ENCODE assay signal across 8 cellular contexts in the genomic region with DNA sequence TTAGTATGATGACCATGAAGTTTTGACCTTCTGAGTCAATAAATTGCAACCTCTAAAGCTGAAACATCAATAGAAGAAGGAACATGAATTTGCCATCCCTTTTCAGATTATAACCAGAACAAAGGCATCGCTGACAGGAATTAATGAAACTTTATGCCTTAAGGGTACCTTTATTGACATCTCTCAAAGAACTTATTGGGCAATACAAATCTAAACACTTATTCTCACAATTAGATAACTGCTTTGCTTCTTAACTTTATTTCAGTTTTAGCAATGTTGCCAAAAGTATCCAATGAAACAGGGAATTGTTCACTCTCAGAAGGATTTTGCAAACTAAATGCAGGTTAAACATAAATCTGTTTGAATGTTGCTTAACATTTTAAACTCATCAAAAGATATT.
"Had no signal": no experiment of that assay in that cellular context is flagged by ENCODE, and none has a peak within 500 bp of the region (broad histone marks: within the 10 kb centered on the region; RNA-seq: fewer than 3 reads in every experiment).

No MANE protein-coding gene starts in this region.

- H3K9me3 Mint-ChIP-seq: HFFc6 had no signal

- H3K36me3 ChIP-seq: HAP-1 had no signal

- H3K4me3 ChIP-seq: GM23248, HAP-1 had no signal

- H3K9me3 ChIP-seq: HAP-1 had no signal

- H3K9ac ChIP-seq: GM23248 had no signal

- ATAC-seq: HCT116 had no signal

- FAIRE-seq: HTR-8/SVneo had no signal

- DNase-seq: GM23248, GOT3, H7, HFFc6, IMR-90 had no signal

- H3K27ac ChIP-seq: GM23248 had no signal

- H3K4me3 Mint-ChIP-seq: HFFc6 had no signal

- H3K27ac Mint-ChIP-seq: HFFc6 had no signal

- H2AFZ ChIP-seq: GM23248 had no signal
